Comparison of ENCODE assay signal across 26 cellular contexts in genomic region chr13:113934576-113934975, GRCh38. TPM values are rescaled to one million over a fixed set of nuclear protein-coding genes. Genes with fewer than 3 reads are reported as not detected.
A peak's percentile ranks its signal among the peaks of the same experiment; 100 is the strongest.
DNase-seq lines count a peak whose midpoint lies in the region; ATAC-seq and TF ChIP-seq lines count a peak whose summit lies in the region.
"Had no signal": no experiment of that assay in that cellular context is flagged by ENCODE, and none has a peak within 500 bp of the region (broad histone marks: within the 10 kb centered on the region; RNA-seq: fewer than 3 reads in every experiment).

No MANE protein-coding gene starts in this region.

- H3K9me3 ChIP-seq in endodermal cell (ENCODE audit: control insufficient read depth, low read length) (no peaks in the 10 kb centered on the region), trophoblast cell (ENCODE audit: insufficient read depth, low read depth, low read length) (no peaks in the 10 kb centered on the region), vagina (no peaks in the 10 kb centered on the region)
- H3K9me3 ChIP-seq: BLaER1, Caco-2, heart right ventricle, pancreas had no signal

- intact Hi-C loops in left ventricle myocardium superior (cut with micrococcal nuclease) (no loop called here), left cardiac atrium (cut with DNase I) (no loop called here), vagina (cut with DNase I) (no loop called here)

- H2BK5ac ChIP-seq in trophoblast cell (ENCODE audit: low read depth, low read length, poor library complexity) = peak overlapping the region; percentile 13

- 93% methylated on average over 13 to 14 of the region's 14 CpGs for WGBS in endodermal cell (ENCODE audit: insufficient coverage in 1 of 2, insufficient read length in 1 of 2), 2 experiments
- WGBS in trophoblast cell (ENCODE audit: extremely low coverage, insufficient coverage, insufficient read length) = no CpG with 5 or more reads among the region's 14 CpGs

- H3K27ac ChIP-seq in endodermal cell (ENCODE audit: low read depth, low read length) (peak overlapping the region; percentile 82), trophoblast cell (ENCODE audit: low read depth, low read length) (no peak overlapping the region), vagina (peak overlapping the region; percentile 72)
- H3K27ac ChIP-seq: BLaER1, HL-60, pancreas, SK-N-MC had no signal

- H2BK120ac ChIP-seq in trophoblast cell (ENCODE audit: insufficient read depth, low read length, poor library complexity) = no peak overlapping the region

- TF ChIP-seq CTCF in endodermal cell (conservative IDR thresholded peaks at IDR 0.05) = no peak
- no peak for TF ChIP-seq CTCF in vagina (IDR thresholded peaks at IDR 0.05)

- no peak overlapping the region for H3K4me2 ChIP-seq in trophoblast cell (ENCODE audit: low read length)

- no peak overlapping the region for H3K4me3 Mint-ChIP-seq in endodermal cell
- H3K4me3 Mint-ChIP-seq: activated T-cell treated with anti-CD3 and anti-CD28 coated beads, Interleukin-2, amount 50 U/mL, for 4 hours; mesothelial cell of epicardium; naive thymus-derived CD4-positive, alpha-beta T cell had no signal

- H2BK12ac ChIP-seq in trophoblast cell (ENCODE audit: low read length) = no peak overlapping the region

- H3K9ac ChIP-seq in endodermal cell (ENCODE audit: extremely low read depth, low read length, poor library complexity, severe bottlenecking) (no peak overlapping the region), trophoblast cell (ENCODE audit: low read length) (no peak overlapping the region)
- H3K9ac ChIP-seq: BLaER1 had no signal

- no peak for TF ChIP-seq POLR2A in vagina (IDR thresholded peaks at IDR 0.05)

- H4K8ac ChIP-seq in trophoblast cell (ENCODE audit: low read depth, low read length) = peak overlapping the region; percentile 61

- no peak overlapping the region for H3K14ac ChIP-seq in trophoblast cell (ENCODE audit: low read length)

- H3K27me3 Mint-ChIP-seq in endodermal cell (ENCODE audit: insufficient read depth) = peaks cover 42% of the 10 kb centered on the region

- no peaks in the 10 kb centered on the region for H3K79me2 ChIP-seq in trophoblast cell (ENCODE audit: control insufficient read depth, insufficient read depth, low read length, poor library complexity)

- peaks cover 62% of the 10 kb centered on the region for H3K27me3 ChIP-seq in endodermal cell (ENCODE audit: control insufficient read depth, insufficient read depth, low read length, poor library complexity, severe bottlenecking)
- no peaks in the 10 kb centered on the region for H3K27me3 ChIP-seq in trophoblast cell (ENCODE audit: insufficient read depth, low read length)
- H3K27me3 ChIP-seq in vagina = no peaks in the 10 kb centered on the region
- H3K27me3 ChIP-seq: BLaER1, pancreas had no signal

- no peak overlapping the region for H3K27ac Mint-ChIP-seq in endodermal cell
- H3K27ac Mint-ChIP-seq: mesothelial cell of epicardium; naive thymus-derived CD4-positive, alpha-beta T cell had no signal

- no peaks in the 10 kb centered on the region for H3K9me3 Mint-ChIP-seq in endodermal cell
- H3K9me3 Mint-ChIP-seq: activated T-cell treated with anti-CD3 and anti-CD28 coated beads, Interleukin-2, amount 50 U/mL, for 4 hours; mesothelial cell of epicardium; naive thymus-derived CD4-positive, alpha-beta T cell had no signal

- DNase-seq in left ventricle myocardium superior = peak; percentile 31
- DNase-seq in left cardiac atrium = no peak
- DNase-seq in endodermal cell = no peak
- DNase-seq in trophoblast cell = no peak
- DNase-seq in vagina (ENCODE audit: extremely low spot score in 2 of 2) = no peak
- DNase-seq in SHP77 (lab: John Stamatoyannopoulos, UW) = no peak
- no peak for DNase-seq in DMS 273 treated with DMSO at 0.1 percent for 48 hours (lab: John Stamatoyannopoulos, UW)
- DNase-seq: activated naive CD4-positive, alpha-beta T cell treated with anti-CD3 and anti-CD28 coated beads, Interleukin-2, amount 50 U/mL, for 16 hours; activated T-cell treated with anti-CD3 and anti-CD28 coated beads, Interleukin-2, amount 50 U/mL, for 4 hours; anterior cingulate cortex; foreskin fibroblast; HCEC 1CT; heart right ventricle; left colon; naive thymus-derived CD4-positive, alpha-beta T cell; NCI-H1930; NCI-H526; T-helper 2 cell had no signal

- H2AFZ ChIP-seq in trophoblast cell (ENCODE audit: insufficient read depth, low read length, poor library complexity) = no peak overlapping the region

- no peak overlapping the region for H3K18ac ChIP-seq in trophoblast cell (ENCODE audit: low read length)

- H3K4me1 ChIP-seq in endodermal cell (ENCODE audit: control insufficient read depth, insufficient read depth, low read length) (peaks cover 2% of the 10 kb centered on the region), trophoblast cell (ENCODE audit: control insufficient read depth in 1 of 2, insufficient read depth in 2 of 2, low read length in 2 of 2) (peaks cover 11 to 19% of the 10 kb centered on the region in 2 experiments), vagina (peaks cover 32% of the 10 kb centered on the region)

- H3K4me3 ChIP-seq in endodermal cell (ENCODE audit: low read length) = no peak overlapping the region
- no peak overlapping the region for H3K4me3 ChIP-seq in trophoblast cell (ENCODE audit: low read depth, low read length)
- H3K4me3 ChIP-seq in vagina = no peak overlapping the region
- H3K4me3 ChIP-seq: BLaER1, heart right ventricle, pancreas, SK-N-MC had no signal

- H3K36me3 Mint-ChIP-seq in endodermal cell (ENCODE audit: low read depth) = no peaks in the 10 kb centered on the region
- H3K36me3 Mint-ChIP-seq: mesothelial cell of epicardium; naive thymus-derived CD4-positive, alpha-beta T cell had no signal

- ATAC-seq in left ventricle myocardium superior = no peak
- ATAC-seq in left cardiac atrium = no peak
- ATAC-seq in GM18909 (IDR thresholded peaks at IDR 0.05; ENCODE audit: poor library complexity, unreplicated experiment) = no peak
- ATAC-seq: activated T-cell treated with anti-CD3 and anti-CD28 coated beads, Interleukin-2, amount 50 U/mL, for 4 hours; left colon; naive thymus-derived CD4-positive, alpha-beta T cell; pancreas had no signal

- no peak overlapping the region for H3K23ac ChIP-seq in trophoblast cell (ENCODE audit: low read length)

- no peak overlapping the region for H4K12ac ChIP-seq in trophoblast cell (ENCODE audit: low read depth, low read length)

- H2AK5ac ChIP-seq in trophoblast cell (ENCODE audit: low read length) = no peak overlapping the region

- no peaks in the 10 kb centered on the region for H3K4me1 Mint-ChIP-seq in endodermal cell

- no peak overlapping the region for H3K4ac ChIP-seq in trophoblast cell (ENCODE audit: low read depth, low read length)

- H3K36me3 ChIP-seq in endodermal cell (ENCODE audit: control insufficient read depth, insufficient read depth, low read length) = no peaks in the 10 kb centered on the region
- no peaks in the 10 kb centered on the region for H3K36me3 ChIP-seq in trophoblast cell (ENCODE audit: control insufficient read depth in 1 of 2, insufficient read depth in 2 of 2, low read length in 2 of 2)
- no peaks in the 10 kb centered on the region for H3K36me3 ChIP-seq in vagina
- H3K36me3 ChIP-seq: BLaER1, heart right ventricle, pancreas had no signal

- peak overlapping the region; percentile 56 for H4K91ac ChIP-seq in trophoblast cell (ENCODE audit: low read depth, low read length)

- peaks cover 5% of the 10 kb centered on the region for H3K79me1 ChIP-seq in trophoblast cell (ENCODE audit: low read length)

RNA-seq across cellular contexts. Expression of gene C13orf46, which starts 39.3 kb away (rescaled TPM):
- total RNA-seq in left ventricle myocardium superior (0.37 TPM), left cardiac atrium (1 to 10 TPM in 1 of 2 donors, under 1 TPM in 1; 0.65 to 1.4 TPM), endodermal cell (under 1 TPM; 0.20 to 0.27 TPM), vagina (not detected)
- polyA plus RNA-seq in endodermal cell (2013, experiment 1 of 2) = 0.14 TPM
- polyA plus RNA-seq in endodermal cell (2013, experiment 2 of 2) = 0.25 TPM
- 0.12 and 0.15 TPM in 2 replicates for polyA plus RNA-seq in trophoblast cell (2013)
- total RNA-seq: Caco-2, epithelial cell of proximal tubule had no signal
